Comparison of ENCODE assay signal across 21 cellular contexts in genomic region chrX:154383359-154384283, GRCh38. TPM values are rescaled to one million over a fixed set of nuclear protein-coding genes. Genes with fewer than 3 reads are reported as not detected.
A peak's percentile ranks its signal among the peaks of the same experiment; 100 is the strongest.
DNase-seq lines count a peak whose midpoint lies in the region; ATAC-seq and TF ChIP-seq lines count a peak whose summit lies in the region.
"Had no signal": no experiment of that assay in that cellular context is flagged by ENCODE, and none has a peak within 500 bp of the region (broad histone marks: within the 10 kb centered on the region; RNA-seq: fewer than 3 reads in every experiment).

No MANE protein-coding gene starts in this region.

- intact Hi-C loops in dendritic cell treated with granulocyte-macrophage colony-stimulating factor and Interleukin-4, amounts not matched to agents 40 ng/mL and 50 ng/mL, for 4 days (cut with micrococcal nuclease), result no loop called here

- no peaks in the 10 kb centered on the region for H3K9me3 ChIP-seq in HEK293 (ENCODE audit: control insufficient read depth, insufficient read depth, low read depth, low read length)

- no peaks in the 10 kb centered on the region for H4K20me1 ChIP-seq in GM23338 (replicated peaks; ENCODE audit: insufficient read depth)

- no peaks in the 10 kb centered on the region for H3K27me3 ChIP-seq in GM23338 (ENCODE audit: insufficient read depth)
- H3K27me3 ChIP-seq: BLaER1, brain microvascular endothelial cell had no signal

- no peaks in the 10 kb centered on the region for H3K9me3 Mint-ChIP-seq in activated CD8-positive, alpha-beta memory T cell treated with anti-CD3 and anti-CD28 coated beads, Interleukin-2, amount 10 ng/mL, durations not matched to agents 7 days and 5 days (ENCODE audit: low read depth)
- H3K9me3 Mint-ChIP-seq in dendritic cell treated with granulocyte-macrophage colony-stimulating factor and Interleukin-4, amounts not matched to agents 40 ng/mL and 50 ng/mL, for 4 days, result no peaks in the 10 kb centered on the region
- H3K9me3 Mint-ChIP-seq in stimulated activated effector memory CD8-positive, alpha-beta T cell treated with anti-CD3 and anti-CD28 coated beads, Interleukin-12 subunit alpha, Interleukin-12 subunit beta, amount 100 ng/mL, for 72 hours, result no peaks in the 10 kb centered on the region
- H3K9me3 Mint-ChIP-seq in GM23338, result no peaks in the 10 kb centered on the region

- H3K4me2 ChIP-seq in GM23338, result no peak overlapping the region
- H3K4me2 ChIP-seq: BLaER1 had no signal

- no peak overlapping the region for H2AFZ ChIP-seq in GM23338
- H2AFZ ChIP-seq: parathyroid adenoma had no signal

- H3K27me3 Mint-ChIP-seq in activated CD8-positive, alpha-beta memory T cell treated with anti-CD3 and anti-CD28 coated beads, Interleukin-2, amount 10 ng/mL, durations not matched to agents 7 days and 5 days, result no peaks in the 10 kb centered on the region
- no peaks in the 10 kb centered on the region for H3K27me3 Mint-ChIP-seq in dendritic cell treated with granulocyte-macrophage colony-stimulating factor and Interleukin-4, amounts not matched to agents 40 ng/mL and 50 ng/mL, for 4 days
- H3K27me3 Mint-ChIP-seq in GM23338 (ENCODE audit: insufficient read depth, low read depth, poor library complexity), result peaks cover 9% of the 10 kb centered on the region
- H3K27me3 Mint-ChIP-seq: naive B cell had no signal

- H3K4me1 Mint-ChIP-seq in activated CD8-positive, alpha-beta memory T cell treated with anti-CD3 and anti-CD28 coated beads, Interleukin-2, amount 10 ng/mL, durations not matched to agents 7 days and 5 days, result peaks cover 11% of the 10 kb centered on the region
- H3K4me1 Mint-ChIP-seq in dendritic cell treated with granulocyte-macrophage colony-stimulating factor and Interleukin-4, amounts not matched to agents 40 ng/mL and 50 ng/mL, for 4 days (ENCODE audit: low read depth), result peaks cover 32% of the 10 kb centered on the region
- H3K4me1 Mint-ChIP-seq in stimulated activated effector memory CD8-positive, alpha-beta T cell treated with anti-CD3 and anti-CD28 coated beads, Interleukin-12 subunit alpha, Interleukin-12 subunit beta, amount 100 ng/mL, for 72 hours, result peaks cover 25% of the 10 kb centered on the region
- H3K4me1 Mint-ChIP-seq in GM23338, result peaks cover 18% of the 10 kb centered on the region

- no peak overlapping the region for H3K27ac Mint-ChIP-seq in activated CD8-positive, alpha-beta memory T cell treated with anti-CD3 and anti-CD28 coated beads, Interleukin-2, amount 10 ng/mL, durations not matched to agents 7 days and 5 days
- peak overlapping the region; percentile 59 for H3K27ac Mint-ChIP-seq in dendritic cell treated with granulocyte-macrophage colony-stimulating factor and Interleukin-4, amounts not matched to agents 40 ng/mL and 50 ng/mL, for 4 days
- H3K27ac Mint-ChIP-seq in stimulated activated effector memory CD8-positive, alpha-beta T cell treated with anti-CD3 and anti-CD28 coated beads, Interleukin-12 subunit alpha, Interleukin-12 subunit beta, amount 100 ng/mL, for 72 hours, result peak overlapping the region; percentile 73
- H3K27ac Mint-ChIP-seq in GM23338, result no peak overlapping the region

- H3K9me2 ChIP-seq in GM23338 (ENCODE audit: insufficient read depth), result no peaks in the 10 kb centered on the region

- POLR2A ChIA-PET in HEK293 (lab: Yijun Ruan, JAX), result interaction anchor here (1.1 to 3.1 kb wide), 7 partner anchors 10 to 98 kb away, joined by 3 to 26 read pairs (median 4); partner anchors contain the start of genes DNASE1L1 and FLNA

- no peak overlapping the region for H3K27ac ChIP-seq in HEK293 (ENCODE audit: extremely low read depth, low read depth, low read length)
- H3K27ac ChIP-seq in GM23338 (ENCODE audit: low read depth), result no peak overlapping the region
- H3K27ac ChIP-seq: BLaER1, brain microvascular endothelial cell, parathyroid adenoma had no signal

- H3K4me1 ChIP-seq in HEK293 (ENCODE audit: control insufficient read depth, insufficient read depth, low read length) (no peaks in the 10 kb centered on the region), GM23338 (ENCODE audit: insufficient read depth) (0 out of 2 replicates have a peak, but pooled peaks cover 4% of the 10 kb centered on the region)
- H3K4me1 ChIP-seq: parathyroid adenoma had no signal

- H3K4me3 Mint-ChIP-seq in activated CD8-positive, alpha-beta memory T cell treated with anti-CD3 and anti-CD28 coated beads, Interleukin-2, amount 10 ng/mL, durations not matched to agents 7 days and 5 days, result no peak overlapping the region
- H3K4me3 Mint-ChIP-seq in dendritic cell treated with granulocyte-macrophage colony-stimulating factor and Interleukin-4, amounts not matched to agents 40 ng/mL and 50 ng/mL, for 4 days, result no peak overlapping the region
- H3K4me3 Mint-ChIP-seq in stimulated activated effector memory CD8-positive, alpha-beta T cell treated with anti-CD3 and anti-CD28 coated beads, Interleukin-12 subunit alpha, Interleukin-12 subunit beta, amount 100 ng/mL, for 72 hours, result no peak overlapping the region
- no peak overlapping the region for H3K4me3 Mint-ChIP-seq in GM23338

- TF ChIP-seq CTCF in HEK293 (tag by site-specific recombination; IDR thresholded peaks at IDR 0.05) (no peak), GM23338 (conservative IDR thresholded peaks at IDR 0.05; ENCODE audit: low read depth in 2 of 2) (no peak)

- peaks cover 9% of the 10 kb centered on the region for H3K36me3 Mint-ChIP-seq in activated CD8-positive, alpha-beta memory T cell treated with anti-CD3 and anti-CD28 coated beads, Interleukin-2, amount 10 ng/mL, durations not matched to agents 7 days and 5 days
- peaks cover 22% of the 10 kb centered on the region for H3K36me3 Mint-ChIP-seq in dendritic cell treated with granulocyte-macrophage colony-stimulating factor and Interleukin-4, amounts not matched to agents 40 ng/mL and 50 ng/mL, for 4 days (ENCODE audit: low read depth)
- H3K36me3 Mint-ChIP-seq in stimulated activated effector memory CD8-positive, alpha-beta T cell treated with anti-CD3 and anti-CD28 coated beads, Interleukin-12 subunit alpha, Interleukin-12 subunit beta, amount 100 ng/mL, for 72 hours, result peaks cover 56% of the 10 kb centered on the region
- peaks cover 20% of the 10 kb centered on the region for H3K36me3 Mint-ChIP-seq in GM23338 (ENCODE audit: low read depth)
- H3K36me3 Mint-ChIP-seq: naive B cell had no signal

- peaks cover 0 to 22% of the 10 kb centered on the region in 2 experiments; a peak in 2 of 3 replicates for H3K36me3 ChIP-seq in HEK293 (ENCODE audit: control insufficient read depth in 2 of 2, insufficient read depth in 1 of 2, low read length in 2 of 2)
- H3K36me3 ChIP-seq in GM23338 (ENCODE audit: insufficient read depth), result no peaks in the 10 kb centered on the region
- H3K36me3 ChIP-seq: brain microvascular endothelial cell had no signal

- peak; percentile 35 for DNase-seq in activated CD8-positive, alpha-beta memory T cell treated with anti-CD3 and anti-CD28 coated beads, Interleukin-2, amount 10 ng/mL, durations not matched to agents 7 days and 5 days
- DNase-seq in activated CD8-positive, alpha-beta memory T cell treated with anti-CD3 and anti-CD28 coated beads, Interleukin-2, amount 50 U/mL, for 48 hours, result no peak
- no peak for DNase-seq in stimulated activated effector memory CD8-positive, alpha-beta T cell treated with anti-CD3 and anti-CD28 coated beads, Interleukin-12 subunit alpha, Interleukin-12 subunit beta, amount 100 ng/mL, for 72 hours (ENCODE audit: low spot score in 2 of 2)
- DNase-seq in GM23338 (ENCODE audit: low spot score) (no peak), ecto neural progenitor cell (ENCODE audit: low spot score) (no peak)
- DNase-seq: ACHN; activated gamma-delta T cell; brain microvascular endothelial cell; KG1; naive B cell; NCI-H2171; SHP77; stimulated activated CD4-positive, alpha-beta T cell treated with anti-CD3 and anti-CD28 coated beads, Interleukin-15, amount 100 ng/mL, for 24 hours; stimulated activated CD8-positive, alpha-beta memory T cell treated with anti-CD3 and anti-CD28 coated beads, Interleukin-4, amount 100 ng/mL, for 48 hours had no signal

- ATAC-seq in activated CD8-positive, alpha-beta memory T cell treated with anti-CD3 and anti-CD28 coated beads, Interleukin-2, amount 10 ng/mL, durations not matched to agents 7 days and 5 days, result no peak
- no peak for ATAC-seq in stimulated activated effector memory CD8-positive, alpha-beta T cell treated with anti-CD3 and anti-CD28 coated beads, Interleukin-12 subunit alpha, Interleukin-12 subunit beta, amount 100 ng/mL, for 72 hours
- ATAC-seq in GM23338, result no peak
- no peak for ATAC-seq in HG03565 (IDR thresholded peaks at IDR 0.05; ENCODE audit: unreplicated experiment)
- ATAC-seq: sciatic nerve had no signal

- CTCF ChIA-PET in activated CD8-positive, alpha-beta memory T cell treated with anti-CD3 and anti-CD28 coated beads, Interleukin-2, amount 10 ng/mL, durations not matched to agents 7 days and 5 days (lab: Charles Lee), result interaction anchor here (1.3 kb wide), 1 partner anchor 10 kb away, joined by 4 read pairs; the partner anchor contains the start of gene FLNA
- CTCF ChIA-PET in HEK293 (lab: Yijun Ruan, JAX), result interaction anchor here (0.9 to 3.0 kb wide), 5 partner anchors 10 to 248 kb away, joined by 3 to 18 read pairs (median 6); partner anchors contain the start of gene FLNA

- peaks cover 11% of the 10 kb centered on the region for H3K79me2 ChIP-seq in GM23338 (replicated peaks; ENCODE audit: insufficient read depth)
- H3K79me2 ChIP-seq: parathyroid adenoma had no signal

- no peaks in the 10 kb centered on the region for H3F3A ChIP-seq in GM23338 (replicated peaks; ENCODE audit: low read depth)

- H3K4me3 ChIP-seq in HEK293 (ENCODE audit: low read depth, low read length) (no peak overlapping the region), GM23338 (no peak overlapping the region)
- H3K4me3 ChIP-seq: BLaER1, coronary artery had no signal

RNA-seq across cellular contexts. Expression of gene EMD, which starts 4.5 kb away (rescaled TPM):
- 10 to 100 TPM; 64.6 to 70.2 TPM for total RNA-seq in activated CD8-positive, alpha-beta memory T cell treated with anti-CD3 and anti-CD28 coated beads, Interleukin-2, amount 10 ng/mL, durations not matched to agents 7 days and 5 days
- 76.0 and 78.6 TPM in 2 replicates for total RNA-seq in GM23338 (2014; rRNA removed; shearing (Covaris generic))
- 74.2 and 78.3 TPM in 2 replicates for polyA plus RNA-seq in GM23338 (2016; fragmentation: Nextera tagmentation; extraction: Ambion mirVana)

RNA-seq across cellular contexts. Expression of gene FLNA, which starts 9.2 kb away (rescaled TPM):
- total RNA-seq in activated CD8-positive, alpha-beta memory T cell treated with anti-CD3 and anti-CD28 coated beads, Interleukin-2, amount 10 ng/mL, durations not matched to agents 7 days and 5 days, result 1,000 to 10,000 TPM; 1,602 to 2,011 TPM
- total RNA-seq in GM23338 (2014; rRNA removed; shearing (Covaris generic)), result 1,228 and 1,445 TPM in 2 replicates
- 579 and 629 TPM in 2 replicates for polyA plus RNA-seq in GM23338 (2016; fragmentation: Nextera tagmentation; extraction: Ambion mirVana)

RNA-seq across cellular contexts. Expression of gene RPL10, which starts 14.6 kb away (rescaled TPM):
- total RNA-seq in activated CD8-positive, alpha-beta memory T cell treated with anti-CD3 and anti-CD28 coated beads, Interleukin-2, amount 10 ng/mL, durations not matched to agents 7 days and 5 days, result 1,000 to 10,000 TPM; 2,013 to 2,356 TPM
- total RNA-seq in GM23338 (2014; rRNA removed; shearing (Covaris generic)), result 3,338 and 4,929 TPM in 2 replicates
- 1,696 and 1,721 TPM in 2 replicates for polyA plus RNA-seq in GM23338 (2016; fragmentation: Nextera tagmentation; extraction: Ambion mirVana)

RNA-seq across cellular contexts. Expression of gene DNASE1L1, which starts 25.4 kb away (rescaled TPM):
- 10 to 100 TPM; 18.4 to 19.6 TPM for total RNA-seq in activated CD8-positive, alpha-beta memory T cell treated with anti-CD3 and anti-CD28 coated beads, Interleukin-2, amount 10 ng/mL, durations not matched to agents 7 days and 5 days
- total RNA-seq in GM23338 (2014; rRNA removed; shearing (Covaris generic)), result 16.0 and 16.1 TPM in 2 replicates
- 3.3 and 4.1 TPM in 2 replicates for polyA plus RNA-seq in GM23338 (2016; fragmentation: Nextera tagmentation; extraction: Ambion mirVana)

RNA-seq across cellular contexts. Expression of gene TAFAZZIN, which starts 27.7 kb away (rescaled TPM):
- total RNA-seq in activated CD8-positive, alpha-beta memory T cell treated with anti-CD3 and anti-CD28 coated beads, Interleukin-2, amount 10 ng/mL, durations not matched to agents 7 days and 5 days, result 10 to 100 TPM; 77.1 to 90.2 TPM
- 36.0 and 43.3 TPM in 2 replicates for total RNA-seq in GM23338 (2014; rRNA removed; shearing (Covaris generic))
- 24.1 and 26.1 TPM in 2 replicates for polyA plus RNA-seq in GM23338 (2016; fragmentation: Nextera tagmentation; extraction: Ambion mirVana)

Comparison
In these comparisons a context has a peak if more than half of its experiments do, and no peak if none do; other contexts are left out.
1. H3K27ac Mint-ChIP-seq: peak in dendritic cell treated with granulocyte-macrophage colony-stimulating factor and Interleukin-4, amounts not matched to agents 40 ng/mL and 50 ng/mL, for 4 days (single experiment) and stimulated activated effector memory CD8-positive, alpha-beta T cell treated with anti-CD3 and anti-CD28 coated beads, Interleukin-12 subunit alpha, Interleukin-12 subunit beta, amount 100 ng/mL, for 72 hours (single experiment); none in activated CD8-positive, alpha-beta memory T cell treated with anti-CD3 and anti-CD28 coated beads, Interleukin-2, amount 10 ng/mL, durations not matched to agents 7 days and 5 days (single experiment) and GM23338 (single experiment).